Comparison of ENCODE assay signal across 22 cellular contexts in genomic region chr10:78937388-78937787, GRCh38.
DNase-seq lines count a peak whose midpoint lies in the region; ATAC-seq and TF ChIP-seq lines count a peak whose summit lies in the region.
"Had no signal": no experiment of that assay in that cellular context is flagged by ENCODE, and none has a peak within 500 bp of the region (broad histone marks: within the 10 kb centered on the region; RNA-seq: fewer than 3 reads in every experiment).

No MANE protein-coding gene starts in this region.

- no peak overlapping the region for H3K4me3 ChIP-seq in Karpas-422 (ENCODE audit: low read length)
- no peak overlapping the region for H3K4me3 ChIP-seq in left lung
- no peak overlapping the region for H3K4me3 ChIP-seq in thyroid gland (replicated peaks in 1 of 3)
- H3K4me3 ChIP-seq: skin epidermis had no signal

- peaks cover 51% of the 10 kb centered on the region for H3K4me1 Mint-ChIP-seq in brain
- H3K4me1 Mint-ChIP-seq: central memory CD8-positive, alpha-beta T cell had no signal

- H3K27ac ChIP-seq in Karpas-422 (ENCODE audit: low read length) (no peak overlapping the region), left lung (peak overlapping the region; percentile 4 to 57), thyroid gland (peak overlapping the region; percentile 72 to 83 (median 77))
- H3K27ac ChIP-seq: VCaP had no signal

- TF ChIP-seq POLR2A in thyroid gland (IDR thresholded peaks at IDR 0.05): no peak

- H3K36me3 ChIP-seq in Karpas-422 (ENCODE audit: insufficient read depth, low read length): no peaks in the 10 kb centered on the region
- H3K36me3 ChIP-seq in left lung: no peaks in the 10 kb centered on the region
- H3K36me3 ChIP-seq in thyroid gland: no peaks in the 10 kb centered on the region

- no peaks in the 10 kb centered on the region for H4K20me1 ChIP-seq in Karpas-422 (ENCODE audit: insufficient read depth, low read depth, low read length)

- peaks cover 4% of the 10 kb centered on the region for H3K27me3 Mint-ChIP-seq in brain
- H3K27me3 Mint-ChIP-seq: activated CD4-positive, alpha-beta memory T cell treated with anti-CD3 and anti-CD28 coated beads for 36 hours; central memory CD8-positive, alpha-beta T cell had no signal

- H3K9me3 Mint-ChIP-seq in brain: peaks cover 0 to 6% (median 0%) of the 10 kb centered on the region in 5 experiments
- H3K9me3 Mint-ChIP-seq: activated CD4-positive, alpha-beta memory T cell treated with anti-CD3 and anti-CD28 coated beads for 36 hours; CD8-positive, alpha-beta memory T cell; central memory CD8-positive, alpha-beta T cell; effector memory CD8-positive, alpha-beta T cell; memory B cell; natural killer cell had no signal

- no peaks in the 10 kb centered on the region for H3K9me3 ChIP-seq in Karpas-422 (ENCODE audit: low read length)
- no peaks in the 10 kb centered on the region for H3K9me3 ChIP-seq in left lung
- H3K9me3 ChIP-seq in thyroid gland: no peaks in the 10 kb centered on the region

- no peaks in the 10 kb centered on the region for H3K36me3 Mint-ChIP-seq in brain
- H3K36me3 Mint-ChIP-seq: activated CD4-positive, alpha-beta memory T cell treated with anti-CD3 and anti-CD28 coated beads for 36 hours; CD8-positive, alpha-beta memory T cell; memory B cell; natural killer cell had no signal

- H3K9me2 ChIP-seq in Karpas-422 (replicated peaks; ENCODE audit: insufficient read depth, low read length): no peaks in the 10 kb centered on the region

- H3K4me3 Mint-ChIP-seq in brain: no peak overlapping the region
- H3K4me3 Mint-ChIP-seq: activated CD4-positive, alpha-beta memory T cell treated with anti-CD3 and anti-CD28 coated beads for 36 hours; CD8-positive, alpha-beta memory T cell; central memory CD8-positive, alpha-beta T cell; effector memory CD8-positive, alpha-beta T cell; memory B cell; natural killer cell had no signal

- H3K27ac Mint-ChIP-seq in brain: peak overlapping the region in 3 of 5 experiments; percentile 8 to 73 (median 67)
- H3K27ac Mint-ChIP-seq: activated CD4-positive, alpha-beta memory T cell treated with anti-CD3 and anti-CD28 coated beads for 36 hours; effector memory CD8-positive, alpha-beta T cell; memory B cell; natural killer cell had no signal

- peaks cover 16% of the 10 kb centered on the region for H3K4me1 ChIP-seq in Karpas-422 (ENCODE audit: low read length)
- peaks cover 0 to 38% of the 10 kb centered on the region in 2 donors for H3K4me1 ChIP-seq in left lung
- H3K4me1 ChIP-seq in thyroid gland: peaks cover 21 to 32% of the 10 kb centered on the region in 2 donors

- H3K27me3 ChIP-seq in Karpas-422 (ENCODE audit: low read length) (no peaks in the 10 kb centered on the region), left lung (no peaks in the 10 kb centered on the region), thyroid gland (no peaks in the 10 kb centered on the region)

- no peak overlapping the region for H2AFZ ChIP-seq in Karpas-422 (ENCODE audit: low read length)

- H3K79me2 ChIP-seq in Karpas-422 (ENCODE audit: low read length): no peaks in the 10 kb centered on the region

- H3K9ac ChIP-seq in Karpas-422 (ENCODE audit: low read length): no peak overlapping the region

- WGBS in thyroid gland, 2 donors: 87 to 97% methylated on average over 5 of the region's 5 CpGs

- no peak for DNase-seq in Karpas-422
- DNase-seq in left lung: no peak
- DNase-seq in thyroid gland: no peak
- no peak for DNase-seq in cerebellar cortex (ENCODE audit: low spot score)
- DNase-seq: activated naive CD4-positive, alpha-beta T cell; activated T-cell treated with anti-CD3 and anti-CD28 coated beads, Interleukin-2, amount 50 U/mL, for 1 hour; DND-41; natural killer cell; NCI-H1417 treated with DMSO at 0.1 percent for 48 hours; NCI-H510A treated with DMSO at 0.1 percent for 48 hours; SIG-M5; stimulated activated CD4-positive, alpha-beta T cell treated with anti-CD3 and anti-CD28 coated beads, Interleukin-4, amount 100 ng/mL, for 1 hour had no signal

- H3K4me2 ChIP-seq in Karpas-422 (ENCODE audit: low read depth, low read length, poor library complexity, severe bottlenecking): peak overlapping the region; percentile 20

- TF ChIP-seq CTCF in brain (conservative IDR thresholded peaks at IDR 0.05) (no peak), left lung (IDR thresholded peaks at IDR 0.05) (no peak), thyroid gland (IDR thresholded peaks at IDR 0.05) (no peak)

- intact Hi-C loops in left lung (cut with DNase I): no loop called here
- intact Hi-C loops in thyroid gland (cut with DNase I): no loop called here

- ATAC-seq in left lung (no peak), GM19023 (IDR thresholded peaks at IDR 0.05; ENCODE audit: unreplicated experiment) (no peak), GM21529 (IDR thresholded peaks at IDR 0.05; ENCODE audit: unreplicated experiment) (no peak)
